Comparison of ENCODE assay signal across 8 cellular contexts in genomic region chr1:35769759-35770446, GRCh38. TPM values are rescaled to one million over a fixed set of nuclear protein-coding genes. Genes with fewer than 3 reads are reported as not detected.
DNase-seq lines count a peak whose midpoint lies in the region; ATAC-seq and TF ChIP-seq lines count a peak whose summit lies in the region.

CLSPN (minus strand) TSS chr1:35769978; CDS start chr1:35769870, 108 bp downstream.

- peak within 1 kb of the TSS; percentile 98 for H3K27ac Mint-ChIP-seq in activated T-helper 1 cell treated with anti-CD3 and anti-CD28 coated beads, Interleukin-12 subunit alpha, Interleukin-12 subunit beta, Interleukin-2, Interleukin-4 antibody, amounts not matched to agents 30 ng/mL and 10 ng/mL and 1 ng/mL, durations not matched to agents 14 hours and 24 hours and 36 hours
- H3K27ac Mint-ChIP-seq in naive thymus-derived CD4-positive, alpha-beta T cell: peak within 1 kb of the TSS; percentile 73 to 96 (median 94)
- peak within 1 kb of the TSS; percentile 96 for H3K27ac Mint-ChIP-seq in stimulated activated naive B cell treated with anti-CD40 and anti-IgM and Interleukin-4, amounts not matched to agents 10 μg/mL and 1 μg/mL and 100 μg/mL, for 72 hours

- peak within 1 kb of the TSS; percentile 100 for H3K4me3 Mint-ChIP-seq in activated T-helper 1 cell treated with anti-CD3 and anti-CD28 coated beads, Interleukin-12 subunit alpha, Interleukin-12 subunit beta, Interleukin-2, Interleukin-4 antibody, amounts not matched to agents 30 ng/mL and 10 ng/mL and 1 ng/mL, durations not matched to agents 14 hours and 24 hours and 36 hours
- H3K4me3 Mint-ChIP-seq in naive thymus-derived CD4-positive, alpha-beta T cell: peak within 1 kb of the TSS; percentile 97 to 100 (median 99)
- peak within 1 kb of the TSS; percentile 90 to 93 for H3K4me3 Mint-ChIP-seq in stimulated activated naive B cell treated with anti-CD40 and anti-IgM and Interleukin-4, amounts not matched to agents 10 μg/mL and 1 μg/mL and 100 μg/mL, for 72 hours

- no peaks in the 10 kb centered on the region for H3K27me3 ChIP-seq in DND-41 (ENCODE audit: insufficient read depth, low read length, poor library complexity)
- H3K27me3 ChIP-seq in GM23248 (replicated peaks; ENCODE audit: insufficient read depth): no peaks in the 10 kb centered on the region
- H3K27me3 ChIP-seq in naive thymus-derived CD4-positive, alpha-beta T cell (ENCODE audit: control insufficient read depth in 2 of 2, insufficient read depth in 2 of 2, low read length in 2 of 2): no peaks in the 10 kb centered on the region

- CTCF ChIA-PET in naive thymus-derived CD4-positive, alpha-beta T cell (lab: Charles Lee): interaction anchor here (0.5 to 2.8 kb wide), 6 partner anchors 43 to 520 kb away, joined by 3 to 17 read pairs (median 5); no protein-coding TSS in a partner anchor

- H3K27ac ChIP-seq in DND-41 (ENCODE audit: low read length) (peak within 1 kb of the TSS; percentile 88), GM23248 (peak within 1 kb of the TSS; percentile 42)
- peak within 1 kb of the TSS; percentile 88 for H3K27ac ChIP-seq in naive thymus-derived CD4-positive, alpha-beta T cell (ENCODE audit: low read depth, low read length)

- H3K79me2 ChIP-seq in DND-41 (ENCODE audit: insufficient read depth, low read length) (peaks cover 48% of the 10 kb centered on the region), GM23248 (ENCODE audit: insufficient read depth) (peaks cover 23% of the 10 kb centered on the region)

- 1% methylated on average over 27 to 34 of the region's 34 CpGs for WGBS in GM23248 (ENCODE audit: low coverage in 1 of 2, low lambda C conversion rate in 2 of 2, missing lambda C conversion rate in 2 of 2), 2 experiments

- intact Hi-C loops in activated T-helper 1 cell treated with anti-CD3 and anti-CD28 coated beads, Interleukin-12 subunit alpha, Interleukin-12 subunit beta, Interleukin-2, Interleukin-4 antibody, amounts not matched to agents 30 ng/mL and 10 ng/mL and 1 ng/mL, durations not matched to agents 14 hours and 24 hours and 36 hours (cut with micrococcal nuclease): loop anchor here (1.0 to 5.0 kb wide), 4 partner anchors 52 to 918 kb away; partner anchors contain the start of genes C1orf216, PSMB2 and SFPQ
- intact Hi-C loops in naive thymus-derived CD4-positive, alpha-beta T cell (cut with micrococcal nuclease): loop anchor here (1.0 to 10.0 kb wide), 12 partner anchors 37 to 577 kb away; partner anchors contain the start of genes AGO1 (in 2 of the 2), AGO4 (in 2 of the 2), SFPQ (in 2 of the 2) and C1orf216 (in 1 of the 2)

- peak within 1 kb of the TSS; percentile 93 for H3K4me2 ChIP-seq in DND-41 (ENCODE audit: insufficient read depth, low read length)
- peak within 1 kb of the TSS; percentile 91 for H3K4me2 ChIP-seq in GM23248 (ENCODE audit: unreplicated experiment)

- TF ChIP-seq CTCF in DND-41 (IDR thresholded peaks at IDR 0.05; ENCODE audit: borderline replicate concordance, extremely low read depth, low read length, poor library complexity, severe bottlenecking): peak; percentile 13

- peaks cover 16% of the 10 kb centered on the region; the same call in 1 of the 2 replicates for H4K20me1 ChIP-seq in DND-41 (ENCODE audit: insufficient read depth, low read length)
- no peaks in the 10 kb centered on the region for H4K20me1 ChIP-seq in GM23248 (ENCODE audit: insufficient read depth)

- no peaks in the 10 kb centered on the region for H3F3A ChIP-seq in GM23248 (ENCODE audit: insufficient read depth)

- DNase-seq in DND-41 (peak; percentile 99), GM23248 (peak; percentile 99), Kasumi-1 (lab: John Stamatoyannopoulos, UW) (peak; percentile 97), RPMI7951 (ENCODE audit: low read depth) (peak; percentile 95), fibroblast of gingiva (ENCODE audit: low read depth) (peak; percentile 91)
- peak; percentile 95 for DNase-seq in activated T-helper 1 cell treated with anti-CD3 and anti-CD28 coated beads, Interleukin-12 subunit alpha, Interleukin-12 subunit beta, Interleukin-2, Interleukin-4 antibody, amounts not matched to agents 30 ng/mL and 10 ng/mL and 1 ng/mL, durations not matched to agents 14 hours and 24 hours and 36 hours (ENCODE audit: low spot score)
- DNase-seq in naive thymus-derived CD4-positive, alpha-beta T cell: peak; percentile 75 to 95 (median 88)
- DNase-seq in stimulated activated naive B cell treated with anti-CD40 and anti-IgM and Interleukin-4, amounts not matched to agents 10 μg/mL and 1 μg/mL and 100 μg/mL, for 72 hours: peak; percentile 95

- peaks cover 4% of the 10 kb centered on the region for H3K36me3 Mint-ChIP-seq in activated T-helper 1 cell treated with anti-CD3 and anti-CD28 coated beads, Interleukin-12 subunit alpha, Interleukin-12 subunit beta, Interleukin-2, Interleukin-4 antibody, amounts not matched to agents 30 ng/mL and 10 ng/mL and 1 ng/mL, durations not matched to agents 14 hours and 24 hours and 36 hours (ENCODE audit: low read depth)
- H3K36me3 Mint-ChIP-seq in naive thymus-derived CD4-positive, alpha-beta T cell: peaks cover 0 to 1% (median 0%) of the 10 kb centered on the region in 5 donors
- no peaks in the 10 kb centered on the region for H3K36me3 Mint-ChIP-seq in stimulated activated naive B cell treated with anti-CD40 and anti-IgM and Interleukin-4, amounts not matched to agents 10 μg/mL and 1 μg/mL and 100 μg/mL, for 72 hours

- POLR2A ChIA-PET in naive thymus-derived CD4-positive, alpha-beta T cell (lab: Charles Lee): interaction anchor here (0.6 to 1.6 kb wide), 9 partner anchors 10 to 334 kb away, joined by 3 to 7 read pairs (median 3); partner anchors contain the start of genes KIAA0319L and NCDN

- H3K36me3 ChIP-seq in DND-41 (ENCODE audit: insufficient read depth, low read length): peaks cover 13% of the 10 kb centered on the region
- no peaks in the 10 kb centered on the region for H3K36me3 ChIP-seq in GM23248 (ENCODE audit: low read depth)
- H3K36me3 ChIP-seq in naive thymus-derived CD4-positive, alpha-beta T cell (ENCODE audit: control insufficient read depth in 2 of 3, insufficient read depth in 3 of 3, low read length in 3 of 3): peaks cover 0 to 5% (median 0%) of the 10 kb centered on the region in 3 experiments

- H3K4me1 ChIP-seq in DND-41 (ENCODE audit: insufficient read depth, low read length) (peaks cover 35% of the 10 kb centered on the region), GM23248 (ENCODE audit: insufficient read depth) (0 out of 2 replicates have a peak, but pooled peaks cover 8% of the 10 kb centered on the region)
- no peaks in the 10 kb centered on the region for H3K4me1 ChIP-seq in naive thymus-derived CD4-positive, alpha-beta T cell (ENCODE audit: control insufficient read depth in 2 of 2, insufficient read depth in 2 of 2, low read length in 2 of 2)

- in situ Hi-C loops in GM23248 (cut with MboI): no loop called here

- H3K27me3 Mint-ChIP-seq in activated T-helper 1 cell treated with anti-CD3 and anti-CD28 coated beads, Interleukin-12 subunit alpha, Interleukin-12 subunit beta, Interleukin-2, Interleukin-4 antibody, amounts not matched to agents 30 ng/mL and 10 ng/mL and 1 ng/mL, durations not matched to agents 14 hours and 24 hours and 36 hours (ENCODE audit: insufficient read depth): no peaks in the 10 kb centered on the region
- no peaks in the 10 kb centered on the region for H3K27me3 Mint-ChIP-seq in naive thymus-derived CD4-positive, alpha-beta T cell
- H3K27me3 Mint-ChIP-seq in stimulated activated naive B cell treated with anti-CD40 and anti-IgM and Interleukin-4, amounts not matched to agents 10 μg/mL and 1 μg/mL and 100 μg/mL, for 72 hours: no peaks in the 10 kb centered on the region

- H2AFZ ChIP-seq in DND-41 (ENCODE audit: low read depth, low read length) (peak within 1 kb of the TSS; percentile 91), GM23248 (peak within 1 kb of the TSS; percentile 93)

- H3K4me3 ChIP-seq in DND-41 (ENCODE audit: low read depth in 1 of 2, low read length in 2 of 2): peak within 1 kb of the TSS; percentile 50 to 69
- peak within 1 kb of the TSS; percentile 87 for H3K4me3 ChIP-seq in GM23248
- peak within 1 kb of the TSS; percentile 87 for H3K4me3 ChIP-seq in naive thymus-derived CD4-positive, alpha-beta T cell (ENCODE audit: low read length)

- H3K9me2 ChIP-seq in GM23248 (ENCODE audit: insufficient read depth): no peaks in the 10 kb centered on the region

- peak; percentile 92 for ATAC-seq in DND-41 (ENCODE audit: insufficient read depth, low read depth)
- peak; percentile 97 for ATAC-seq in naive thymus-derived CD4-positive, alpha-beta T cell
- ATAC-seq in stimulated activated naive B cell treated with anti-CD40 and anti-IgM and Interleukin-4, amounts not matched to agents 10 μg/mL and 1 μg/mL and 100 μg/mL, for 72 hours (replicated peaks): peak; percentile 93 to 95

- peak within 1 kb of the TSS; percentile 92 for H3K9ac ChIP-seq in DND-41 (ENCODE audit: low read depth, low read length)
- peak within 1 kb of the TSS; percentile 76 for H3K9ac ChIP-seq in GM23248

- H3K9me3 Mint-ChIP-seq in activated T-helper 1 cell treated with anti-CD3 and anti-CD28 coated beads, Interleukin-12 subunit alpha, Interleukin-12 subunit beta, Interleukin-2, Interleukin-4 antibody, amounts not matched to agents 30 ng/mL and 10 ng/mL and 1 ng/mL, durations not matched to agents 14 hours and 24 hours and 36 hours: no peaks in the 10 kb centered on the region
- no peaks in the 10 kb centered on the region for H3K9me3 Mint-ChIP-seq in naive thymus-derived CD4-positive, alpha-beta T cell
- H3K9me3 Mint-ChIP-seq in stimulated activated naive B cell treated with anti-CD40 and anti-IgM and Interleukin-4, amounts not matched to agents 10 μg/mL and 1 μg/mL and 100 μg/mL, for 72 hours: no peaks in the 10 kb centered on the region

- peaks cover 19% of the 10 kb centered on the region for H3K4me1 Mint-ChIP-seq in activated T-helper 1 cell treated with anti-CD3 and anti-CD28 coated beads, Interleukin-12 subunit alpha, Interleukin-12 subunit beta, Interleukin-2, Interleukin-4 antibody, amounts not matched to agents 30 ng/mL and 10 ng/mL and 1 ng/mL, durations not matched to agents 14 hours and 24 hours and 36 hours (ENCODE audit: low read depth)
- H3K4me1 Mint-ChIP-seq in naive thymus-derived CD4-positive, alpha-beta T cell: peaks cover 0 to 29% (median 11%) of the 10 kb centered on the region in 7 donors
- H3K4me1 Mint-ChIP-seq in stimulated activated naive B cell treated with anti-CD40 and anti-IgM and Interleukin-4, amounts not matched to agents 10 μg/mL and 1 μg/mL and 100 μg/mL, for 72 hours: peaks cover 0 to 4% of the 10 kb centered on the region in 2 donors

- H3K9me3 ChIP-seq in DND-41 (ENCODE audit: insufficient read depth, low read length, severe bottlenecking) (no peaks in the 10 kb centered on the region), GM23248 (ENCODE audit: low read depth) (no peaks in the 10 kb centered on the region)
- no peaks in the 10 kb centered on the region for H3K9me3 ChIP-seq in naive thymus-derived CD4-positive, alpha-beta T cell (ENCODE audit: control insufficient read depth in 2 of 3, low read length in 3 of 3)

RNA-seq across cellular contexts. Expression of gene CLSPN, which starts in this region (rescaled TPM):
- total RNA-seq in GM23248 (2014; rRNA removed; shearing (Covaris generic)): 4.4 and 10.8 TPM in 2 replicates
- 4.3 and 4.4 TPM in 2 replicates for polyA plus RNA-seq in GM23248 (2016; fragmentation: Nextera tagmentation; extraction: Ambion mirVana)
- total RNA-seq in RPMI7951 (2014; rRNA removed; shearing (Covaris generic)): 19.0 and 20.5 TPM in 2 replicates
- total RNA-seq in activated T-helper 1 cell treated with anti-CD3 and anti-CD28 coated beads, Interleukin-12 subunit alpha, Interleukin-12 subunit beta, Interleukin-2, Interleukin-4 antibody, amounts not matched to agents 30 ng/mL and 10 ng/mL and 1 ng/mL, durations not matched to agents 14 hours and 24 hours and 36 hours: 53.0 and 53.1 TPM in 2 replicates
- 10 to 100 TPM in 1 of 5 experiments, 1 to 10 TPM in 1, under 1 TPM in 3; 0.11 to 48.7 (median 0.64) TPM for total RNA-seq in naive thymus-derived CD4-positive, alpha-beta T cell
- not detected for polyA plus RNA-seq in naive thymus-derived CD4-positive, alpha-beta T cell

Comparison
In these comparisons a context has a peak if more than half of its experiments do, and no peak if none do; other contexts are left out.
1. Peak in every context shown above with its lines: DNase-seq, ATAC-seq, H3K4me3 ChIP-seq and H3K27ac ChIP-seq.